In the genomic region with DNA sequence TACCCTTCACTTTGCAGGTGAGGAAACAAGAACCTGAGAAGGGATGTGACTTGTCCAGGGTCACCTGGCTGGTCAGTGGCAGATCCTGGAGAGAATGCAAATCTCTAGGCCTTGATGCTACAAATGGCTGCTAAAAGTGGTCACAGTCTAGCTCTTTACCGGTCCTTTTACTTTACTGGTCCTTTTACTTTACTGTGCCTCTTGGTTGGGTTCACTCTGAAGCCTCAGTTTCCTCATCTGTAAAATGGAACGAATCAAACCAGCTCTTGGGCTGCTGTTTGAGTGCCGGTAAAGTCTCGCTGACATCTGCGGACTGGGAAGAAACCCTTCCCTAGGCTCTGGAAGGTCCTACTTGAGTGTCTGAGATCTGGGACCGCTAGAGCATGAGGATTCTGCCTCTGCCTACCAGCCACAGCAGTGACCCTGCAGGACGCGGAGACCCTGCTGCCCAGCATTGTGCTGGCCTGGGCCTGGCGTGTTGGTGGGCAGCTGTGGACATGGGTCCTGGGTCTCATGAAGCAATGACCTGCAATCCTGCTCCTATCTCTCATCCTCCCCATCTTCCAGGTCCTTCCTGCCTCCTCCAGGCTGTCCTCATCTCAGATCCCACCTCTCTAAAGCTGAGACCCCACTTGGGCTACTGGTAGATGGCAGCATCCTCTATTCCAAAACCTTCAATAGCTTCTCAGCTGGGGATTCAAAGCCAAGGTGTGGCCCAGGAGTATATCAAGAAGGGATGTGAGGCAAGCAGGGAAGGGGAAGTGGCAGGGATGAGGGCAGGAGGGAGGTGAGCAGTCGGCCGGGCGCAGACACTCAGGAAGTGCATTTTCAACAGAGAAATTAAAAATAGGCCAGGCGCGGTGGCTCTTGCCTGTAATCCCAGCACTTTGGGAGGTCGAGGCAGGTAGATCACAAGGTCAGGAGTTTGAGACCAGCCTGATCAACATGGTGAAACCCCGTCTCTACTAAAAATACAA, we compare ENCODE assay signal across 19 cellular contexts.
"Had no signal": no experiment of that assay in that cellular context is flagged by ENCODE, and none has a peak within 500 bp of the region (broad histone marks: within the 10 kb centered on the region; RNA-seq: fewer than 3 reads in every experiment).

No MANE protein-coding gene starts in this region.

- H3K9me3 Mint-ChIP-seq: activated CD4-positive, alpha-beta T cell treated with anti-CD3 and anti-CD28 coated beads, Interleukin-2, amount 10 ng/mL, durations not matched to agents 24 days and 14 days; activated naive CD8-positive, alpha-beta T cell treated with anti-CD3 and anti-CD28 coated beads for 36 hours; naive B cell; neural progenitor cell; stimulated activated memory B cell treated with anti-CD40 and anti-IgM and Interleukin-4, amounts not matched to agents 10 μg/mL and 1 μg/mL and 100 μg/mL, for 72 hours; WTC11 had no signal

- H3K4me2 ChIP-seq: neural progenitor cell had no signal

- H3K9me3 ChIP-seq: body of pancreas, colonic mucosa, left lung, pancreas, tibial nerve had no signal

- DNase-seq: activated CD4-positive, alpha-beta T cell treated with anti-CD3 and anti-CD28 coated beads, Interleukin-2, amount 10 ng/mL, durations not matched to agents 24 days and 14 days; activated CD8-positive, alpha-beta memory T cell treated with anti-CD3 and anti-CD28 coated beads, Interleukin-2, amount 50 U/mL, for 48 hours; activated naive CD8-positive, alpha-beta T cell treated with anti-CD3 and anti-CD28 coated beads for 36 hours; amygdala; body of pancreas; caudate nucleus; colonic mucosa; glutamatergic neuron; hypothalamus; kidney; mammary epithelial cell; naive B cell; pancreas had no signal

- H3K27me3 ChIP-seq: body of pancreas, colonic mucosa, left lung, neural progenitor cell, pancreas, tibial nerve had no signal

- H3K27ac ChIP-seq: body of pancreas, colonic mucosa, neural progenitor cell, pancreas, tibial nerve had no signal

- H2AFZ ChIP-seq: neural progenitor cell had no signal

- ATAC-seq: body of pancreas; esophagus mucosa; left lung; pancreas; stimulated activated memory B cell treated with anti-CD40 and anti-IgM and Interleukin-4, amounts not matched to agents 10 μg/mL and 1 μg/mL and 100 μg/mL, for 72 hours; WTC11 had no signal

- H3K4me3 ChIP-seq: body of pancreas, colonic mucosa, left lung, neural progenitor cell, pancreas, tibial nerve had no signal

- H3K4me1 Mint-ChIP-seq: activated CD4-positive, alpha-beta T cell treated with anti-CD3 and anti-CD28 coated beads, Interleukin-2, amount 10 ng/mL, durations not matched to agents 24 days and 14 days had no signal

- H3K27me3 Mint-ChIP-seq: activated CD4-positive, alpha-beta T cell treated with anti-CD3 and anti-CD28 coated beads, Interleukin-2, amount 10 ng/mL, durations not matched to agents 24 days and 14 days; activated naive CD8-positive, alpha-beta T cell treated with anti-CD3 and anti-CD28 coated beads for 36 hours; naive B cell; stimulated activated memory B cell treated with anti-CD40 and anti-IgM and Interleukin-4, amounts not matched to agents 10 μg/mL and 1 μg/mL and 100 μg/mL, for 72 hours had no signal

- H3K9ac ChIP-seq: neural progenitor cell had no signal

- H3K4me3 Mint-ChIP-seq: activated CD4-positive, alpha-beta T cell treated with anti-CD3 and anti-CD28 coated beads, Interleukin-2, amount 10 ng/mL, durations not matched to agents 24 days and 14 days; activated naive CD8-positive, alpha-beta T cell treated with anti-CD3 and anti-CD28 coated beads for 36 hours; neural progenitor cell; stimulated activated memory B cell treated with anti-CD40 and anti-IgM and Interleukin-4, amounts not matched to agents 10 μg/mL and 1 μg/mL and 100 μg/mL, for 72 hours; WTC11 had no signal

- H3K4me1 ChIP-seq: body of pancreas, pancreas, tibial nerve had no signal

- H3K27ac Mint-ChIP-seq: activated CD4-positive, alpha-beta T cell treated with anti-CD3 and anti-CD28 coated beads, Interleukin-2, amount 10 ng/mL, durations not matched to agents 24 days and 14 days; activated naive CD8-positive, alpha-beta T cell treated with anti-CD3 and anti-CD28 coated beads for 36 hours; neural progenitor cell; stimulated activated memory B cell treated with anti-CD40 and anti-IgM and Interleukin-4, amounts not matched to agents 10 μg/mL and 1 μg/mL and 100 μg/mL, for 72 hours had no signal

- H3K36me3 Mint-ChIP-seq: activated naive CD8-positive, alpha-beta T cell treated with anti-CD3 and anti-CD28 coated beads for 36 hours; naive B cell; neural progenitor cell; stimulated activated memory B cell treated with anti-CD40 and anti-IgM and Interleukin-4, amounts not matched to agents 10 μg/mL and 1 μg/mL and 100 μg/mL, for 72 hours; WTC11 had no signal

- H3K36me3 ChIP-seq: colonic mucosa, left lung, neural progenitor cell, pancreas, tibial nerve had no signal
